In the genomic region with DNA sequence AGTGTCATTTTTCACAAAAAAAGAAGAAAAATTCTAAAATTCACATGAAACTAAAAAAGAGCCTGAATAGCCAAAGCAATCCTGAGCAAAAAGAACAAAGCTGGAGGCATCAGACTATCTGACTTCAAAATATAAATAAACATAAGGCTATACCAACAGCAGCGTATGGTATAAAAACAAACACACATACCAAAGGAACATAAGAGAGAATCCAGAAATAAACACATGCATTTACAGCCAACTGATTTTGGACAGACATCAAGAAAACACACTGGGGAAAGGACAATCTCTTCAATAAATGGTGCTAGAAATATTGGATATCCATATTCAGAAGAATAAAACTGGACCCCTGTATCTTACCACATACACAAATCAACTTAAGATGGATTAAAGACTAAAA, we compare ENCODE assay signal across 20 cellular contexts.
"Had no signal": no experiment of that assay in that cellular context is flagged by ENCODE, and none has a peak within 500 bp of the region (broad histone marks: within the 10 kb centered on the region; RNA-seq: fewer than 3 reads in every experiment).

No MANE protein-coding gene starts in this region.

- ATAC-seq: K562, SK-N-SH treated with all-trans-retinoic acid at 6 μM for 48 hours had no signal

- H3K4me3 ChIP-seq: K562 had no signal

- H3K27ac ChIP-seq: HL-60, KMS-11, RWPE1 had no signal

- FAIRE-seq: HTR-8/SVneo, K562 had no signal

- H3K4me2 ChIP-seq: KMS-11 had no signal

- H3K9ac ChIP-seq: KMS-11 had no signal

- DNase-seq: Kasumi-1, MM.1S, NCI-H1092 treated with DMSO at 0.1 percent for 48 hours, NCI-H1436, NCI-H1694 treated with DMSO at 0.1 percent for 48 hours, NCI-H1930, NCI-H2081, NCI-H2107, NCI-H2227 treated with DMSO at 0.1 percent for 48 hours, NCI-H524 treated with DMSO at 0.1 percent for 48 hours, NCI-H69, NCI-H774, SHP77, T-helper 1 cell had no signal
